Comparison of ENCODE assay signal across 1 cellular context in the genomic region with DNA sequence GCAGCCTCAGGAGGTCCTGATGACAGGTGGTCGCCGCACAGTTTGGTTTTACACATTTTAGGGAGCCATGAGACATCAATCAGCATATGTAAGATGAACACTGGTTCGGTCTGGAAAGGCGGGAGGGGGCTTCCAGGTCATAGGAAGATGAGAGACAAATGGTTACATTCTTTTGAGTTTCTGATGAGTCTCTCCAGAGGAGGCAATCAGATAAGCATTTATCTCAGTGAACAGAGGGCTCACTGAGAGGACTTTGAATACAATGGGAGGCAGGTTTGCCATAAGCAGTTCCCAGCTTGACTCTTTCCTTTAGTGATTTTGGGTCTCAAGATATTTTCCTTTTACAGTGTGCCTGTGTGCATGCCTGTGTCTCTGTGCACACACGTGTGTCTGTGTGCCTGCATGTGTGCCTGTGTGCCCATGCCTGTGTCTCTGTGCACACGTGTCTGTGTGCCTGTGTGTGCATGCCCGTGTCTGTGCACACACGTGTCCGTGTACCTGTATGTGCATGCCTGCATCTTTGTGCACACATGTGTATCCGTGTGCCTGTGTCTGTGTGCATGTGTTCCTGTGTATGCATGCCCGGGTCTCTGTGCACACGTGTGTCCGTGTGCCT.
A peak's percentile ranks its signal among the peaks of the same experiment; 100 is the strongest.
TF ChIP-seq lines count a peak whose summit lies in the region.

No MANE protein-coding gene starts in this region.

TF ChIP-seq in K562, 482 proteins besides CTCF, POLR2A, EP300 and RAD21:
- TF ChIP-seq TCF3 (CRISPR knock-in tag; IDR thresholded peaks at IDR 0.05) = peak; percentile 26; the same call in 1 of the 2 replicates
- TF ChIP-seq KDM1A (IDR thresholded peaks at IDR 0.05) = peak in 1 of 2 experiments; percentile 78; a peak in 2 of 4 replicates
- peak; percentile 50; the same call in 1 of the 2 replicates for TF ChIP-seq CBFA2T3 (IDR thresholded peaks at IDR 0.05)
- no peak for TF ChIP-seq SRSF7 (optimal IDR thresholded peaks at IDR 0.05; ENCODE audit: low read depth, low read length)
- TF ChIP-seq ARID1B (IDR thresholded peaks at IDR 0.05) = peak; percentile 46
- 0 out of 2 replicates have a peak, but pooled peaks have one; percentile 42 for TF ChIP-seq MECOM (CRISPR knock-in tag; IDR thresholded peaks at IDR 0.05)
- TF ChIP-seq ELF2 (CRISPR knock-in tag; IDR thresholded peaks at IDR 0.05) = no peak
- peak; percentile 76 for TF ChIP-seq SOX6 (IDR thresholded peaks at IDR 0.05)
- TF ChIP-seq XRCC4 (IDR thresholded peaks at IDR 0.05; ENCODE audit: extremely low read depth, insufficient read depth, insufficient read length) = no peak
- TF ChIP-seq, protein P1, sequence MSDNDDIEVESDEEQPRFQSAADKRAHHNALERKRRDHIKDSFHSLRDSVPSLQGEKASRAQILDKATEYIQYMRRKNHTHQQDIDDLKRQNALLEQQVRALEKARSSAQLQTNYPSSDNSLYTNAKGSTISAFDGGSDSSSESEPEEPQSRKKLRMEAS (CRISPR knock-in tag; IDR thresholded peaks at IDR 0.05) = 0 out of 2 replicates have a peak, but pooled peaks have one; percentile 14
